Comparison of ENCODE assay signal across 8 cellular contexts in the genomic region with DNA sequence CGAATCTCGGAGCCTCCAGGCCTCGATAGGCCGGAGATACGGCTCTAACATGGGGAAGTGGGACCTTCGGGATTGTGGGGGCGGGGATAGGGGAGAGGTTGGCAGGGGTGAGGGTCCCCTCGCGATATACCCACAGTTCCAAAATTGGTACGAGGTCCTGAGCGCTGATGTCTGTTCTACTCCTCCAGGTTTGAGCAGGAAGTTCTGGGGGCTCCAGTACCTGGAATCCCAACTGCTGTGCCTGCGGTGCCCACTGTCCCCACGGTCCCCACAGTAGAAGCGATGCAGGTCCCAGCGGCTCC. TPM values are rescaled to one million over a fixed set of nuclear protein-coding genes. Genes with fewer than 3 reads are reported as not detected.
DNase-seq lines count a peak whose midpoint lies in the region; ATAC-seq and TF ChIP-seq lines count a peak whose summit lies in the region.

No MANE protein-coding gene starts in this region.

- POLR2A ChIA-PET in BJ (lab: Charles Lee): no interaction called here

- peaks cover 18 to 45% (median 25%) of the 10 kb centered on the region in 3 donors for H3K4me1 Mint-ChIP-seq in naive B cell

- peak overlapping the region; percentile 89 to 100 (median 98) for H3K4me3 Mint-ChIP-seq in naive B cell

- DNase-seq in BJ (ENCODE audit: low read depth): no peak
- DNase-seq in cardiac fibroblast (ENCODE audit: low read depth in 2 of 2): no peak
- no peak for DNase-seq in naive B cell
- DNase-seq in ecto neural progenitor cell (ENCODE audit: low spot score): no peak
- DNase-seq in NCI-H2227 treated with DMSO at 0.1 percent for 48 hours (lab: John Stamatoyannopoulos, UW): no peak
- no peak for DNase-seq in GM19240 (ENCODE audit: insufficient read length, low spot score)

- TF ChIP-seq CTCF in BJ (IDR thresholded peaks at IDR 0.05; ENCODE audit: insufficient read depth, low read depth, low read length) (no peak), cardiac fibroblast (IDR thresholded peaks at IDR 0.05; ENCODE audit: low read depth, low read length) (no peak)

- H3K36me3 ChIP-seq in BJ (ENCODE audit: control insufficient read depth, insufficient read depth, low read length): peaks cover 31% of the 10 kb centered on the region

- H3K27me3 Mint-ChIP-seq in naive B cell: no peaks in the 10 kb centered on the region

- H3K36me3 Mint-ChIP-seq in naive B cell: peaks cover 9 to 36% of the 10 kb centered on the region in 2 donors

- ATAC-seq in HG03354 (IDR thresholded peaks at IDR 0.05; ENCODE audit: poor library complexity, severe bottlenecking, unreplicated experiment): peak; percentile 18
- no peak for ATAC-seq in naive B cell (ENCODE audit: low read depth in 2 of 2)
- no peak for ATAC-seq in HG03159 (IDR thresholded peaks at IDR 0.05; ENCODE audit: unreplicated experiment)

- H3K27me3 ChIP-seq in BJ (ENCODE audit: control insufficient read depth, insufficient read depth, low read length): no peaks in the 10 kb centered on the region

- no peaks in the 10 kb centered on the region for H3K9me3 Mint-ChIP-seq in naive B cell

- CTCF ChIA-PET in BJ (lab: Yijun Ruan, JAX): interaction anchor here (1.0 kb wide), 1 partner anchor 9 kb away, joined by 6 read pairs; no protein-coding TSS in a partner anchor

- peak overlapping the region; percentile 65 for H3K4me3 ChIP-seq in BJ (ENCODE audit: low read depth, low read length)
- peak overlapping the region; percentile 84 to 99 for H3K4me3 ChIP-seq in cardiac fibroblast (replicated peaks in 1 of 2; ENCODE audit: low read depth in 2 of 2, low read length in 2 of 2)

- H3K27ac Mint-ChIP-seq in naive B cell: peak overlapping the region; percentile 97 to 99 (median 98)

RNA-seq across cellular contexts. Expression of gene RBM42, which starts 0.4 kb away (rescaled TPM):
- polyA plus RNA-seq in BJ (2011; rRNA removed): 36.8 and 52.6 TPM in 2 replicates
- 18.5 and 20.4 TPM in 2 replicates for polyA minus RNA-seq in BJ (2011; rRNA and poly(A)+ RNA removed)
- polyA plus RNA-seq in naive B cell (ENCODE audit: low read depth in 6 of 6): 10 to 100 TPM; 30.6 to 71.1 (median 50.9) TPM

RNA-seq across cellular contexts. Expression of gene ETV2, which starts 12.3 kb away (rescaled TPM):
- 0.47 and 0.54 TPM in 2 replicates for polyA plus RNA-seq in BJ (2011; rRNA removed)
- polyA minus RNA-seq in BJ (2011; rRNA and poly(A)+ RNA removed): not detected in 2 replicates
- under 1 TPM in 1 of 6 donors, not detected in 5; 0.61 TPM for polyA plus RNA-seq in naive B cell (ENCODE audit: low read depth in 6 of 6)

RNA-seq across cellular contexts. Expression of gene HAUS5, which starts 16.7 kb away (rescaled TPM):
- polyA plus RNA-seq in BJ (2011; rRNA removed) (2.3 and 3.9 TPM in 2 replicates), naive B cell (ENCODE audit: low read depth in 6 of 6) (1 to 10 TPM; 6.7 to 9.8 (median 8.6) TPM)
- polyA minus RNA-seq in BJ (2011; rRNA and poly(A)+ RNA removed): 1.8 and 2.1 TPM in 2 replicates

RNA-seq across cellular contexts. Expression of gene COX6B1, which starts 18.8 kb away (rescaled TPM):
- polyA plus RNA-seq in BJ (2011; rRNA removed): 463 and 510 TPM in 2 replicates
- 187 and 341 TPM in 2 replicates for polyA minus RNA-seq in BJ (2011; rRNA and poly(A)+ RNA removed)
- 100 to 1,000 TPM; 623 to 732 (median 678) TPM for polyA plus RNA-seq in naive B cell (ENCODE audit: low read depth in 6 of 6)

RNA-seq across cellular contexts. Expression of gene UPK1A, which starts 37.0 kb away (rescaled TPM):
- polyA plus RNA-seq in BJ (2011; rRNA removed) (0.17 and 0.39 TPM in 2 replicates), naive B cell (ENCODE audit: low read depth in 6 of 6) (not detected)
- polyA minus RNA-seq in BJ (2011; rRNA and poly(A)+ RNA removed): 0.26 TPM in 1 of 2 replicates, not detected in the other
